22 cellular contexts compared by ENCODE assay signal in genomic region chr5:10653751-10654400, GRCh38.
"Had no signal": no experiment of that assay in that cellular context is flagged by ENCODE, and none has a peak within 500 bp of the region (broad histone marks: within the 10 kb centered on the region; RNA-seq: fewer than 3 reads in every experiment).

No MANE protein-coding gene starts in this region.

- H3K4me1 Mint-ChIP-seq: activated CD4-positive, alpha-beta memory T cell treated with anti-CD3 and anti-CD28 coated beads, Interleukin-2, amount 10 ng/mL, durations not matched to agents 7 days and 5 days; activated CD4-positive, alpha-beta T cell treated with anti-CD3 and anti-CD28 coated beads for 36 hours; activated naive CD8-positive, alpha-beta T cell treated with anti-CD3 and anti-CD28 coated beads, Interleukin-2, amount 10 ng/mL, durations not matched to agents 7 days and 5 days had no signal

- H3K36me3 Mint-ChIP-seq: WTC11 had no signal

- H3K9me3 Mint-ChIP-seq: activated naive CD8-positive, alpha-beta T cell treated with anti-CD3 and anti-CD28 coated beads, Interleukin-2, amount 10 ng/mL, durations not matched to agents 7 days and 5 days; activated T-cell treated with anti-CD3 and anti-CD28 coated beads, Interleukin-2, amount 50 U/mL, for 72 hours; activated T-helper 2 cell treated with anti-CD3 and anti-CD28 coated beads, Interferon-gamma antibody, Interleukin-2, Interleukin-4, amounts not matched to agents 10 μg/mL and 5 μg/mL and 100 μg/mL, durations not matched to agents 14 hours and 24 hours and 36 hours; T-helper 1 cell treated with Interleukin-12 subunit alpha and Interleukin-12 subunit beta and Interleukin-4 antibody, amounts not matched to agents 30 μg/mL and 1 μg/mL, for 36 hours had no signal

- H3K4me3 Mint-ChIP-seq: activated CD4-positive, alpha-beta memory T cell treated with anti-CD3 and anti-CD28 coated beads, Interleukin-2, amount 10 ng/mL, durations not matched to agents 7 days and 5 days; activated CD4-positive, alpha-beta T cell treated with anti-CD3 and anti-CD28 coated beads for 36 hours; activated naive CD8-positive, alpha-beta T cell treated with anti-CD3 and anti-CD28 coated beads, Interleukin-2, amount 10 ng/mL, durations not matched to agents 7 days and 5 days; activated T-cell treated with anti-CD3 and anti-CD28 coated beads, Interleukin-2, amount 50 U/mL, for 72 hours; T-helper 1 cell treated with Interleukin-12 subunit alpha and Interleukin-12 subunit beta and Interleukin-4 antibody, amounts not matched to agents 30 μg/mL and 1 μg/mL, for 36 hours; WTC11 had no signal

- DNase-seq: activated CD4-positive, alpha-beta memory T cell treated with anti-CD3 and anti-CD28 coated beads, Interleukin-2, amount 10 ng/mL, durations not matched to agents 7 days and 5 days; activated CD4-positive, alpha-beta T cell treated with anti-CD3 and anti-CD28 coated beads for 36 hours; activated CD4-positive, alpha-beta T cell treated with anti-CD3 and anti-CD28 coated beads, Interleukin-2, amount 50 U/mL, for 1 hour; activated CD8-positive, alpha-beta memory T cell treated with anti-CD3 and anti-CD28 coated beads, Interleukin-2, amount 50 U/mL, for 4 hours; activated gamma-delta T cell treated with Interleukin-2 at 50 U/mL for 16 hours; activated naive CD4-positive, alpha-beta T cell treated with anti-CD3 and anti-CD28 coated beads, Interleukin-2, amount 50 U/mL, for 16 hours; activated naive CD8-positive, alpha-beta T cell treated with anti-CD3 and anti-CD28 coated beads, Interleukin-2, amount 10 ng/mL, durations not matched to agents 7 days and 5 days; activated T-cell treated with anti-CD3 and anti-CD28 coated beads, Interleukin-2, amount 50 U/mL, for 72 hours; adrenal gland; KBM-7; NCI-H1048; NCI-H2029; NCI-H510A treated with DMSO at 0.1 percent for 48 hours; NCI-H69; NK-92 treated with Interleukin-12 subunit alpha and Interleukin-12 subunit beta, amount 100 ng/mL, for 24 hours; OCI-M1; RPMI8226; SHP77 treated with DMSO at 0.1 percent for 48 hours had no signal

- H3K4me1 ChIP-seq: adrenal gland had no signal

- H3K27me3 Mint-ChIP-seq: activated CD4-positive, alpha-beta memory T cell treated with anti-CD3 and anti-CD28 coated beads, Interleukin-2, amount 10 ng/mL, durations not matched to agents 7 days and 5 days; activated CD4-positive, alpha-beta T cell treated with anti-CD3 and anti-CD28 coated beads for 36 hours; activated naive CD8-positive, alpha-beta T cell treated with anti-CD3 and anti-CD28 coated beads, Interleukin-2, amount 10 ng/mL, durations not matched to agents 7 days and 5 days had no signal

- H3K4me3 ChIP-seq: adrenal gland had no signal

- H3K9me3 ChIP-seq: adrenal gland had no signal

- H3K27ac Mint-ChIP-seq: activated CD4-positive, alpha-beta memory T cell treated with anti-CD3 and anti-CD28 coated beads, Interleukin-2, amount 10 ng/mL, durations not matched to agents 7 days and 5 days; activated CD4-positive, alpha-beta T cell treated with anti-CD3 and anti-CD28 coated beads for 36 hours; activated naive CD8-positive, alpha-beta T cell treated with anti-CD3 and anti-CD28 coated beads, Interleukin-2, amount 10 ng/mL, durations not matched to agents 7 days and 5 days; activated T-cell treated with anti-CD3 and anti-CD28 coated beads, Interleukin-2, amount 50 U/mL, for 72 hours; activated T-helper 2 cell treated with anti-CD3 and anti-CD28 coated beads, Interferon-gamma antibody, Interleukin-2, Interleukin-4, amounts not matched to agents 10 μg/mL and 5 μg/mL and 100 μg/mL, durations not matched to agents 14 hours and 24 hours and 36 hours; T-helper 1 cell treated with Interleukin-12 subunit alpha and Interleukin-12 subunit beta and Interleukin-4 antibody, amounts not matched to agents 30 μg/mL and 1 μg/mL, for 36 hours had no signal

- H3K36me3 ChIP-seq: adrenal gland had no signal

- H3K27ac ChIP-seq: adrenal gland had no signal

- ATAC-seq: activated CD4-positive, alpha-beta T cell treated with anti-CD3 and anti-CD28 coated beads for 36 hours; activated T-cell treated with anti-CD3 and anti-CD28 coated beads, Interleukin-2, amount 50 U/mL, for 72 hours; Panc1; WTC11 had no signal
